In genomic region chr4:2537011-2537830, GRCh38 we compare ENCODE assay signal across 8 cellular contexts. TPM values are rescaled to one million over a fixed set of nuclear protein-coding genes. Genes with fewer than 3 reads are reported as not detected.
DNase-seq lines count a peak whose midpoint lies in the region; ATAC-seq lines count a peak whose summit lies in the region.

No MANE protein-coding gene starts in this region.

- peak; percentile 23 for ATAC-seq in activated CD8-positive, alpha-beta T cell treated with anti-CD3 and anti-CD28 coated beads, Interleukin-2, amount 10 ng/mL, durations not matched to agents 7 days and 5 days
- no peak for ATAC-seq in GM21786 (IDR thresholded peaks at IDR 0.05; ENCODE audit: unreplicated experiment)

- peak overlapping the region; percentile 72 for H3K4me3 ChIP-seq in HAP-1
- H3K4me3 ChIP-seq in endocrine pancreas (ENCODE audit: control insufficient read depth, insufficient read depth, low read length): peak overlapping the region; percentile 77
- H3K4me3 ChIP-seq in mononuclear cell (ENCODE audit: low read length): peak overlapping the region; percentile 69

- POLR2A ChIA-PET in activated CD8-positive, alpha-beta T cell treated with anti-CD3 and anti-CD28 coated beads, Interleukin-2, amount 10 ng/mL, durations not matched to agents 7 days and 5 days (lab: Charles Lee): interaction anchor here (1.0 to 2.7 kb wide), 3 partner anchors 11 to 68 kb away, joined by 3 to 17 read pairs (median 4); partner anchors contain the start of gene RNF4

- peak overlapping the region; percentile 88 for H3K4me3 Mint-ChIP-seq in activated CD8-positive, alpha-beta T cell treated with anti-CD3 and anti-CD28 coated beads, Interleukin-2, amount 10 ng/mL, durations not matched to agents 7 days and 5 days

- H3K36me3 ChIP-seq in ES-I3 (ENCODE audit: insufficient read depth, low read length) (peaks cover 4% of the 10 kb centered on the region; the same call in 1 of the 2 replicates), HAP-1 (replicated peaks) (peaks cover 6% of the 10 kb centered on the region), endocrine pancreas (ENCODE audit: control insufficient read depth, insufficient read depth, low read length) (no peaks in the 10 kb centered on the region)

- CTCF ChIA-PET in activated CD8-positive, alpha-beta T cell treated with anti-CD3 and anti-CD28 coated beads, Interleukin-2, amount 10 ng/mL, durations not matched to agents 7 days and 5 days (lab: Charles Lee): interaction anchor here (0.6 to 1.4 kb wide), 3 partner anchors 33 to 298 kb away, joined by 3 to 4 read pairs (median 3); partner anchors contain the start of gene RNF4

- H3K4me1 ChIP-seq in ES-I3 (ENCODE audit: insufficient read depth, low read length): no peaks in the 10 kb centered on the region
- H3K4me1 ChIP-seq in HAP-1: peaks cover 10% of the 10 kb centered on the region
- H3K4me1 ChIP-seq in endocrine pancreas (ENCODE audit: control insufficient read depth, insufficient read depth, low read length): no peaks in the 10 kb centered on the region
- peaks cover 31% of the 10 kb centered on the region for H3K4me1 ChIP-seq in mononuclear cell (ENCODE audit: insufficient read depth, low read length)

- H3K9me3 Mint-ChIP-seq in activated CD8-positive, alpha-beta T cell treated with anti-CD3 and anti-CD28 coated beads, Interleukin-2, amount 10 ng/mL, durations not matched to agents 7 days and 5 days (ENCODE audit: insufficient read depth): no peaks in the 10 kb centered on the region

- H3K36me3 Mint-ChIP-seq in activated CD8-positive, alpha-beta T cell treated with anti-CD3 and anti-CD28 coated beads, Interleukin-2, amount 10 ng/mL, durations not matched to agents 7 days and 5 days (ENCODE audit: low read depth): peaks cover 4% of the 10 kb centered on the region

- in situ Hi-C loops in HAP-1 (cut with MboI; ENCODE audit: low sequenced_read_pairs): no loop called here

- DNase-seq in HAP-1 (ENCODE audit: low spot score in 2 of 2) (peak; percentile 11 to 50), NCI-H2029 (lab: John Stamatoyannopoulos, UW) (peak; percentile 33)
- peak; percentile 60 for DNase-seq in activated CD8-positive, alpha-beta T cell treated with anti-CD3 and anti-CD28 coated beads, Interleukin-2, amount 10 ng/mL, durations not matched to agents 7 days and 5 days
- peak; percentile 9 to 10 for DNase-seq in stimulated activated CD8-positive, alpha-beta memory T cell treated with anti-CD3 and anti-CD28 coated beads, Interleukin-4, amount 100 ng/mL, for 1 hour (ENCODE audit: low read depth in 2 of 2, low spot score in 1 of 2)

- H3K27ac Mint-ChIP-seq in activated CD8-positive, alpha-beta T cell treated with anti-CD3 and anti-CD28 coated beads, Interleukin-2, amount 10 ng/mL, durations not matched to agents 7 days and 5 days: peak overlapping the region; percentile 89

- H3K27me3 ChIP-seq in HAP-1 (ENCODE audit: low read depth): no peaks in the 10 kb centered on the region
- H3K27me3 ChIP-seq in endocrine pancreas (ENCODE audit: control insufficient read depth, insufficient read depth, low read length): no peaks in the 10 kb centered on the region
- H3K27me3 ChIP-seq in mononuclear cell (ENCODE audit: insufficient read depth, low read length): no peaks in the 10 kb centered on the region

- H3K9me3 ChIP-seq in ES-I3 (ENCODE audit: control insufficient read depth, insufficient read depth, low read length) (no peaks in the 10 kb centered on the region), HAP-1 (no peaks in the 10 kb centered on the region), endocrine pancreas (ENCODE audit: control insufficient read depth, low read length) (no peaks in the 10 kb centered on the region), mononuclear cell (ENCODE audit: low read depth, low read length) (no peaks in the 10 kb centered on the region)

- H3K9ac ChIP-seq in ES-I3 (ENCODE audit: low read depth, low read length) (peak overlapping the region; percentile 90), endocrine pancreas (ENCODE audit: control insufficient read depth, insufficient read depth, low read length) (peak overlapping the region; percentile 34)

- peaks cover 22% of the 10 kb centered on the region for H3K4me1 Mint-ChIP-seq in activated CD8-positive, alpha-beta T cell treated with anti-CD3 and anti-CD28 coated beads, Interleukin-2, amount 10 ng/mL, durations not matched to agents 7 days and 5 days (ENCODE audit: low read depth)

- H3K27me3 Mint-ChIP-seq in activated CD8-positive, alpha-beta T cell treated with anti-CD3 and anti-CD28 coated beads, Interleukin-2, amount 10 ng/mL, durations not matched to agents 7 days and 5 days (ENCODE audit: low read depth): no peaks in the 10 kb centered on the region

RNA-seq across cellular contexts. Expression of gene FAM193A, which starts 0.8 kb away (rescaled TPM):
- total RNA-seq in activated CD8-positive, alpha-beta T cell treated with anti-CD3 and anti-CD28 coated beads, Interleukin-2, amount 10 ng/mL, durations not matched to agents 7 days and 5 days: 10 to 100 TPM; 31.9 to 33.0 TPM
- 21.0 TPM for total RNA-seq in mononuclear cell

Comparison
In these comparisons a context has a peak if more than half of its experiments do, and no peak if none do; other contexts are left out.
1. DNase-seq: peak in every context shown above with its lines; median percentile 60 in activated CD8-positive, alpha-beta T cell treated with anti-CD3 and anti-CD28 coated beads, Interleukin-2, amount 10 ng/mL, durations not matched to agents 7 days and 5 days; 33 in NCI-H2029; 30 in HAP-1; 10 in stimulated activated CD8-positive, alpha-beta memory T cell treated with anti-CD3 and anti-CD28 coated beads, Interleukin-4, amount 100 ng/mL, for 1 hour.